23 cellular contexts compared by ENCODE assay signal in genomic region chr1:50705699-50706098, GRCh38.
DNase-seq lines count a peak whose midpoint lies in the region; ATAC-seq lines count a peak whose summit lies in the region.
"Had no signal": no experiment of that assay in that cellular context is flagged by ENCODE, and none has a peak within 500 bp of the region (broad histone marks: within the 10 kb centered on the region; RNA-seq: fewer than 3 reads in every experiment).

No MANE protein-coding gene starts in this region.

- ATAC-seq in HG02840 (IDR thresholded peaks at IDR 0.05; ENCODE audit: low FRiP score, unreplicated experiment): no peak
- no peak for ATAC-seq in T-cell (replicated peaks in 1 of 4)
- ATAC-seq: A549; natural killer cell; stimulated activated naive B cell treated with anti-CD40 and anti-IgM and Interleukin-4, amounts not matched to agents 10 μg/mL and 1 μg/mL and 100 μg/mL, for 72 hours had no signal

- POLR2A ChIA-PET in T-cell (lab: Charles Lee): no interaction called here

- no peaks in the 10 kb centered on the region for H3K9me3 Mint-ChIP-seq in activated CD4-positive, alpha-beta T cell treated with anti-CD3 and anti-CD28 coated beads, Interleukin-2, amount 10 ng/mL, durations not matched to agents 24 days and 14 days
- H3K9me3 Mint-ChIP-seq in T-cell: no peaks in the 10 kb centered on the region
- H3K9me3 Mint-ChIP-seq: activated B cell treated with CpG ODN at 0.5 μM for 24 hours; activated CD4-positive, alpha-beta memory T cell treated with anti-CD3 and anti-CD28 coated beads, Interleukin-2, amount 10 ng/mL, durations not matched to agents 7 days and 5 days; activated naive CD4-positive, alpha-beta T cell treated with anti-CD3 and anti-CD28 coated beads for 36 hours; central memory CD8-positive, alpha-beta T cell; natural killer cell; stimulated activated naive B cell treated with anti-CD40 and anti-IgM and Interleukin-4, amounts not matched to agents 10 μg/mL and 1 μg/mL and 100 μg/mL, for 72 hours had no signal

- intact Hi-C loops in activated CD4-positive, alpha-beta T cell treated with anti-CD3 and anti-CD28 coated beads, Interleukin-2, amount 10 ng/mL, durations not matched to agents 24 days and 14 days (cut with micrococcal nuclease): no loop called here

- CTCF ChIA-PET in T-cell (lab: Charles Lee): interaction anchor here (0.5 to 0.6 kb wide), 2 partner anchors 21 to 354 kb away, joined by 3 to 4 read pairs; no protein-coding TSS in a partner anchor

- DNase-seq in activated CD4-positive, alpha-beta T cell treated with anti-CD3 and anti-CD28 coated beads, Interleukin-2, amount 10 ng/mL, durations not matched to agents 24 days and 14 days: peak; percentile 34
- DNase-seq in activated CD4-positive, alpha-beta T cell treated with anti-CD3 and anti-CD28 coated beads, Interleukin-2, amount 50 U/mL, for 4 hours: no peak
- peak; percentile 76 for DNase-seq in NCI-H2171 (lab: John Stamatoyannopoulos, UW)
- peak; percentile 21 for DNase-seq in cerebellar cortex (ENCODE audit: low spot score)
- peak; percentile 52 for DNase-seq in superior temporal gyrus (ENCODE audit: extremely low spot score)
- no peak for DNase-seq in T-cell
- DNase-seq in activated gamma-delta T cell (lab: John Stamatoyannopoulos, UW): no peak
- DNase-seq: activated B cell treated with CpG ODN at 0.5 μM for 24 hours; activated CD4-positive, alpha-beta memory T cell treated with anti-CD3 and anti-CD28 coated beads, Interleukin-2, amount 10 ng/mL, durations not matched to agents 7 days and 5 days; activated naive CD4-positive, alpha-beta T cell treated with anti-CD3 and anti-CD28 coated beads for 36 hours; activated T-cell treated with anti-CD3 and anti-CD28 coated beads for 4 hours; BE2C; esophagus squamous epithelium; KG1; mesendoderm; natural killer cell; NCI-H1048; NCI-H446; stimulated activated naive B cell treated with anti-CD40 and anti-IgM and Interleukin-4, amounts not matched to agents 10 μg/mL and 1 μg/mL and 100 μg/mL, for 72 hours; T-helper 9 cell had no signal

- H3K27me3 Mint-ChIP-seq in activated CD4-positive, alpha-beta T cell treated with anti-CD3 and anti-CD28 coated beads, Interleukin-2, amount 10 ng/mL, durations not matched to agents 24 days and 14 days: no peaks in the 10 kb centered on the region
- no peaks in the 10 kb centered on the region for H3K27me3 Mint-ChIP-seq in T-cell
- H3K27me3 Mint-ChIP-seq: activated B cell treated with CpG ODN at 0.5 μM for 24 hours; activated CD4-positive, alpha-beta memory T cell treated with anti-CD3 and anti-CD28 coated beads, Interleukin-2, amount 10 ng/mL, durations not matched to agents 7 days and 5 days; central memory CD8-positive, alpha-beta T cell; stimulated activated naive B cell treated with anti-CD40 and anti-IgM and Interleukin-4, amounts not matched to agents 10 μg/mL and 1 μg/mL and 100 μg/mL, for 72 hours had no signal

- no peaks in the 10 kb centered on the region for H3K4me1 Mint-ChIP-seq in activated CD4-positive, alpha-beta T cell treated with anti-CD3 and anti-CD28 coated beads, Interleukin-2, amount 10 ng/mL, durations not matched to agents 24 days and 14 days
- H3K4me1 Mint-ChIP-seq in T-cell: peaks cover 0 to 6% (median 3%) of the 10 kb centered on the region in 3 donors
- H3K4me1 Mint-ChIP-seq: activated CD4-positive, alpha-beta memory T cell treated with anti-CD3 and anti-CD28 coated beads, Interleukin-2, amount 10 ng/mL, durations not matched to agents 7 days and 5 days had no signal

- no peak overlapping the region for H3K27ac Mint-ChIP-seq in activated CD4-positive, alpha-beta T cell treated with anti-CD3 and anti-CD28 coated beads, Interleukin-2, amount 10 ng/mL, durations not matched to agents 24 days and 14 days
- no peak overlapping the region for H3K27ac Mint-ChIP-seq in T-cell
- H3K27ac Mint-ChIP-seq: activated B cell treated with CpG ODN at 0.5 μM for 24 hours; activated CD4-positive, alpha-beta memory T cell treated with anti-CD3 and anti-CD28 coated beads, Interleukin-2, amount 10 ng/mL, durations not matched to agents 7 days and 5 days; activated naive CD4-positive, alpha-beta T cell treated with anti-CD3 and anti-CD28 coated beads for 36 hours; natural killer cell; stimulated activated naive B cell treated with anti-CD40 and anti-IgM and Interleukin-4, amounts not matched to agents 10 μg/mL and 1 μg/mL and 100 μg/mL, for 72 hours had no signal

- no peaks in the 10 kb centered on the region for H3K36me3 Mint-ChIP-seq in activated CD4-positive, alpha-beta T cell treated with anti-CD3 and anti-CD28 coated beads, Interleukin-2, amount 10 ng/mL, durations not matched to agents 24 days and 14 days (ENCODE audit: low read depth)
- H3K36me3 Mint-ChIP-seq in T-cell: peaks cover 9% of the 10 kb centered on the region
- H3K36me3 Mint-ChIP-seq: natural killer cell had no signal

- no peak overlapping the region for H3K4me3 Mint-ChIP-seq in activated CD4-positive, alpha-beta T cell treated with anti-CD3 and anti-CD28 coated beads, Interleukin-2, amount 10 ng/mL, durations not matched to agents 24 days and 14 days
- H3K4me3 Mint-ChIP-seq in T-cell: no peak overlapping the region
- H3K4me3 Mint-ChIP-seq: activated B cell treated with CpG ODN at 0.5 μM for 24 hours; activated CD4-positive, alpha-beta memory T cell treated with anti-CD3 and anti-CD28 coated beads, Interleukin-2, amount 10 ng/mL, durations not matched to agents 7 days and 5 days; activated naive CD4-positive, alpha-beta T cell treated with anti-CD3 and anti-CD28 coated beads for 36 hours; central memory CD8-positive, alpha-beta T cell; natural killer cell; stimulated activated naive B cell treated with anti-CD40 and anti-IgM and Interleukin-4, amounts not matched to agents 10 μg/mL and 1 μg/mL and 100 μg/mL, for 72 hours had no signal

Comparison
In these comparisons a context has a peak if more than half of its experiments do, and no peak if none do; other contexts are left out.
1. DNase-seq: peak in activated CD4-positive, alpha-beta T cell treated with anti-CD3 and anti-CD28 coated beads, Interleukin-2, amount 10 ng/mL, durations not matched to agents 24 days and 14 days (single experiment), NCI-H2171 (single experiment), cerebellar cortex (single experiment) and superior temporal gyrus (single experiment); none in activated CD4-positive, alpha-beta T cell treated with anti-CD3 and anti-CD28 coated beads, Interleukin-2, amount 50 U/mL, for 4 hours (0 of 2), T-cell (0 of 34) and activated gamma-delta T cell (single experiment).